In the genomic region with DNA sequence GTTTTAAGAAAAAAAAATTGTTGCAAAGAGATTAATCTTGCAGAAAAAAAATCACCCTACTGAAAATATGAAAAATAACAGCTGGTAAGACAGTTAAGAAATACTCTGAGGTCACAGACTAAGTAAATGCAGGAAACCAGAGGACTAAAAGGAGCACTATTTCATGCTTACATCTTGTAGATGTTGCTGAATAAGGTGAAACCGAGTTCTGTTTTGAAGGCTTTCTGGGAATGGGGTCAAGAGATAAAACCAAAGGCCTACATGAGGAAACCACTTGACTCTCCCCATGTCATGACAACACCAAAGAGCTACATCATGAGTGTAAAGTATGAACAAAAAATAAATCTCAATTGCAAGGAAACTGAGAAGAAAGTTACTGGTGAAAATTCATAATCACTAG, we compare ENCODE assay signal across 29 cellular contexts.
"Had no signal": no experiment of that assay in that cellular context is flagged by ENCODE, and none has a peak within 500 bp of the region (broad histone marks: within the 10 kb centered on the region; RNA-seq: fewer than 3 reads in every experiment).

No MANE protein-coding gene starts in this region.

- H3K36me3 ChIP-seq: brain microvascular endothelial cell, esophagus muscularis mucosa, gastrocnemius medialis, heart left ventricle had no signal

- H3K4me1 Mint-ChIP-seq: activated CD4-positive, alpha-beta memory T cell treated with anti-CD3 and anti-CD28 coated beads, Interleukin-2, amount 10 ng/mL, durations not matched to agents 7 days and 5 days; activated CD4-positive, alpha-beta T cell treated with anti-CD3 and anti-CD28 coated beads, Interleukin-2, amount 10 ng/mL, durations not matched to agents 7 days and 5 days; activated naive CD4-positive, alpha-beta T cell treated with anti-CD3 and anti-CD28 coated beads, Interleukin-2, amount 10 ng/mL, durations not matched to agents 7 days and 5 days; activated naive CD8-positive, alpha-beta T cell treated with anti-CD3 and anti-CD28 coated beads, Interleukin-2, amount 10 ng/mL, durations not matched to agents 7 days and 5 days; central memory CD8-positive, alpha-beta T cell had no signal

- DNase-seq: activated CD4-positive, alpha-beta memory T cell treated with anti-CD3 and anti-CD28 coated beads, Interleukin-2, amount 10 ng/mL, durations not matched to agents 7 days and 5 days; activated CD4-positive, alpha-beta T cell treated with anti-CD3 and anti-CD28 coated beads for 1 hour; activated CD4-positive, alpha-beta T cell treated with anti-CD3 and anti-CD28 coated beads for 4 hours; activated CD4-positive, alpha-beta T cell treated with anti-CD3 and anti-CD28 coated beads, Interleukin-2, amount 10 ng/mL, durations not matched to agents 7 days and 5 days; activated CD4-positive, alpha-beta T cell treated with anti-CD3 and anti-CD28 coated beads, Interleukin-2, amount 50 U/mL, for 4 hours; activated CD8-positive, alpha-beta memory T cell treated with anti-CD3 and anti-CD28 coated beads, Interleukin-2, amount 50 U/mL, for 48 hours; activated gamma-delta T cell; activated naive CD4-positive, alpha-beta T cell; activated naive CD4-positive, alpha-beta T cell treated with anti-CD3 and anti-CD28 coated beads, Interleukin-2, amount 10 ng/mL, durations not matched to agents 7 days and 5 days; activated naive CD8-positive, alpha-beta T cell treated with anti-CD3 and anti-CD28 coated beads, Interleukin-2, amount 10 ng/mL, durations not matched to agents 7 days and 5 days; activated T-cell treated with anti-CD3 and anti-CD28 coated beads for 4 hours; activated T-cell treated with anti-CD3 and anti-CD28 coated beads, Interleukin-2, amount 50 U/mL, for 24 hours; activated T-cell treated with anti-CD3 and anti-CD28 coated beads, Interleukin-2, amount 50 U/mL, for 72 hours; amniotic stem cell; anterior cingulate cortex; brain microvascular endothelial cell; cortex of kidney; dermis blood vessel endothelial cell; effector CD4-positive, alpha-beta T cell; effector memory CD8-positive, alpha-beta T cell; erythroblast; foreskin keratinocyte; gastrocnemius medialis; glutamatergic neuron; heart left ventricle; T-helper 2 cell had no signal

- H3K4me1 ChIP-seq: esophagus muscularis mucosa, foreskin keratinocyte, gastrocnemius medialis, heart left ventricle had no signal

- H3K9me3 ChIP-seq: gastrocnemius medialis had no signal

- ATAC-seq: activated naive CD4-positive, alpha-beta T cell treated with anti-CD3 and anti-CD28 coated beads, Interleukin-2, amount 50 U/mL, for 72 hours; activated T-cell treated with anti-CD3 and anti-CD28 coated beads, Interleukin-2, amount 50 U/mL, for 72 hours; effector memory CD8-positive, alpha-beta T cell; foreskin keratinocyte; gastrocnemius medialis; heart left ventricle had no signal

- H3K4me3 ChIP-seq: esophagus muscularis mucosa, gastrocnemius medialis, heart left ventricle had no signal

- H3K27me3 Mint-ChIP-seq: activated CD4-positive, alpha-beta memory T cell treated with anti-CD3 and anti-CD28 coated beads, Interleukin-2, amount 10 ng/mL, durations not matched to agents 7 days and 5 days; activated CD4-positive, alpha-beta T cell treated with anti-CD3 and anti-CD28 coated beads, Interleukin-2, amount 10 ng/mL, durations not matched to agents 7 days and 5 days; activated naive CD4-positive, alpha-beta T cell treated with anti-CD3 and anti-CD28 coated beads, Interleukin-2, amount 10 ng/mL, durations not matched to agents 7 days and 5 days; activated naive CD8-positive, alpha-beta T cell treated with anti-CD3 and anti-CD28 coated beads, Interleukin-2, amount 10 ng/mL, durations not matched to agents 7 days and 5 days; activated T-cell treated with anti-CD3 and anti-CD28 coated beads, Interleukin-2, amount 50 U/mL, for 24 hours; central memory CD8-positive, alpha-beta T cell; effector memory CD8-positive, alpha-beta T cell had no signal

- H3K4me3 Mint-ChIP-seq: activated CD4-positive, alpha-beta memory T cell treated with anti-CD3 and anti-CD28 coated beads, Interleukin-2, amount 10 ng/mL, durations not matched to agents 7 days and 5 days; activated CD4-positive, alpha-beta T cell treated with anti-CD3 and anti-CD28 coated beads, Interleukin-2, amount 10 ng/mL, durations not matched to agents 7 days and 5 days; activated naive CD4-positive, alpha-beta T cell treated with anti-CD3 and anti-CD28 coated beads, Interleukin-2, amount 10 ng/mL, durations not matched to agents 7 days and 5 days; activated naive CD8-positive, alpha-beta T cell treated with anti-CD3 and anti-CD28 coated beads, Interleukin-2, amount 10 ng/mL, durations not matched to agents 7 days and 5 days; activated T-cell treated with anti-CD3 and anti-CD28 coated beads, Interleukin-2, amount 50 U/mL, for 24 hours; activated T-cell treated with anti-CD3 and anti-CD28 coated beads, Interleukin-2, amount 50 U/mL, for 72 hours; central memory CD8-positive, alpha-beta T cell; effector memory CD8-positive, alpha-beta T cell had no signal

- H3K27ac Mint-ChIP-seq: activated CD4-positive, alpha-beta memory T cell treated with anti-CD3 and anti-CD28 coated beads, Interleukin-2, amount 10 ng/mL, durations not matched to agents 7 days and 5 days; activated CD4-positive, alpha-beta T cell treated with anti-CD3 and anti-CD28 coated beads, Interleukin-2, amount 10 ng/mL, durations not matched to agents 7 days and 5 days; activated naive CD4-positive, alpha-beta T cell treated with anti-CD3 and anti-CD28 coated beads, Interleukin-2, amount 10 ng/mL, durations not matched to agents 7 days and 5 days; activated naive CD4-positive, alpha-beta T cell treated with anti-CD3 and anti-CD28 coated beads, Interleukin-2, amount 50 U/mL, for 72 hours; activated naive CD8-positive, alpha-beta T cell treated with anti-CD3 and anti-CD28 coated beads, Interleukin-2, amount 10 ng/mL, durations not matched to agents 7 days and 5 days; activated T-cell treated with anti-CD3 and anti-CD28 coated beads, Interleukin-2, amount 50 U/mL, for 24 hours; activated T-cell treated with anti-CD3 and anti-CD28 coated beads, Interleukin-2, amount 50 U/mL, for 72 hours; effector memory CD8-positive, alpha-beta T cell had no signal

- H3K27me3 ChIP-seq: brain microvascular endothelial cell, esophagus muscularis mucosa, foreskin keratinocyte, gastrocnemius medialis, heart left ventricle had no signal

- H3K9me3 Mint-ChIP-seq: activated CD4-positive, alpha-beta memory T cell treated with anti-CD3 and anti-CD28 coated beads, Interleukin-2, amount 10 ng/mL, durations not matched to agents 7 days and 5 days had no signal

- H3K36me3 Mint-ChIP-seq: activated naive CD4-positive, alpha-beta T cell treated with anti-CD3 and anti-CD28 coated beads, Interleukin-2, amount 10 ng/mL, durations not matched to agents 7 days and 5 days; activated naive CD4-positive, alpha-beta T cell treated with anti-CD3 and anti-CD28 coated beads, Interleukin-2, amount 50 U/mL, for 72 hours; activated naive CD8-positive, alpha-beta T cell treated with anti-CD3 and anti-CD28 coated beads, Interleukin-2, amount 10 ng/mL, durations not matched to agents 7 days and 5 days had no signal

- H3K27ac ChIP-seq: brain microvascular endothelial cell, esophagus muscularis mucosa, foreskin keratinocyte, gastrocnemius medialis, heart left ventricle had no signal
